20 cellular contexts compared by ENCODE assay signal in genomic region chr3:21356402-21356801, GRCh38.
A peak's percentile ranks its signal among the peaks of the same experiment; 100 is the strongest.
DNase-seq lines count a peak whose midpoint lies in the region; ATAC-seq, FAIRE-seq and TF ChIP-seq lines count a peak whose summit lies in the region.
"Had no signal": no experiment of that assay in that cellular context is flagged by ENCODE, and none has a peak within 500 bp of the region (broad histone marks: within the 10 kb centered on the region; RNA-seq: fewer than 3 reads in every experiment).

No MANE protein-coding gene starts in this region.

- TF ChIP-seq POLR2A in GM12878 (IDR thresholded peaks at IDR 0.05; ENCODE audit: low read depth, low read length): no peak

- H2BK12ac ChIP-seq in mesenchymal stem cell (ENCODE audit: low read length in 2 of 2): no peak overlapping the region

- no peak overlapping the region for H4K8ac ChIP-seq in mesenchymal stem cell (ENCODE audit: low read length)

- H3K4me3 ChIP-seq in GM12878: no peak overlapping the region
- no peak overlapping the region for H3K4me3 ChIP-seq in mesenchymal stem cell (ENCODE audit: insufficient read depth in 1 of 2, low read depth in 1 of 2, low read length in 2 of 2)
- H3K4me3 ChIP-seq: BLaER1 treated with 17β-estradiol and CSF1 and Interleukin-3, amounts not matched to agents 10 nM and 100 nM; gastroesophageal sphincter; lung had no signal

- no peak for TF ChIP-seq RAD21 in GM12878 (IDR thresholded peaks at IDR 0.05; ENCODE audit: insufficient read depth, low read depth, low read length)

- H3K4me1 ChIP-seq in GM12878 (ENCODE audit: control insufficient read depth, insufficient read depth, low read length): no peaks in the 10 kb centered on the region
- H3K4me1 ChIP-seq in mesenchymal stem cell (ENCODE audit: control insufficient read depth, insufficient read depth, low read depth, low read length): no peaks in the 10 kb centered on the region
- H3K4me1 ChIP-seq: gastroesophageal sphincter had no signal

- H3K4me2 ChIP-seq in GM12878 (ENCODE audit: control insufficient read depth, insufficient read depth) (no peak overlapping the region), mesenchymal stem cell (ENCODE audit: low read length, poor library complexity, severe bottlenecking) (no peak overlapping the region)
- H3K4me2 ChIP-seq: BLaER1 treated with 17β-estradiol and CSF1 and Interleukin-3, amounts not matched to agents 10 nM and 100 nM had no signal

- RAD21 ChIA-PET in GM12878 (lab: Charles Lee; ENCODE audit: unreplicated experiment): interaction anchor here (1.0 to 1.8 kb wide), 3 partner anchors 26 to 125 kb away, joined by 3 to 4 read pairs (median 4); no protein-coding TSS in a partner anchor

- no peak overlapping the region for H4K91ac ChIP-seq in mesenchymal stem cell (ENCODE audit: low read length)

- no peak for TF ChIP-seq EP300 in GM12878 (IDR thresholded peaks at IDR 0.05; ENCODE audit: borderline replicate concordance in 1 of 2, control insufficient read depth in 1 of 2, low read depth in 2 of 2, low read length in 2 of 2)

- no peak overlapping the region for H3K14ac ChIP-seq in mesenchymal stem cell (ENCODE audit: low read length in 2 of 2)

- POLR2A ChIA-PET in GM12878 (lab: Charles Lee): interaction anchor here (0.9 to 1.4 kb wide), 2 partner anchors 23 to 76 kb away, joined by 3 to 5 read pairs; no protein-coding TSS in a partner anchor

- no peaks in the 10 kb centered on the region for H3K36me3 ChIP-seq in GM12878 (ENCODE audit: control insufficient read depth in 2 of 2, insufficient read depth in 2 of 2, low read length in 1 of 2)
- no peaks in the 10 kb centered on the region for H3K36me3 ChIP-seq in mesenchymal stem cell (ENCODE audit: control insufficient read depth in 1 of 2, insufficient read depth in 2 of 2, low read depth in 1 of 2, low read length in 2 of 2)
- H3K36me3 ChIP-seq: BLaER1 treated with 17β-estradiol and CSF1 and Interleukin-3, amounts not matched to agents 10 nM and 100 nM; gastroesophageal sphincter had no signal

- CTCF ChIA-PET in GM12878 (lab: Yijun Ruan, JAX): interaction anchor here (0.6 kb wide), 1 partner anchor 8 kb away, joined by 3 read pairs; no protein-coding TSS in a partner anchor

- ATAC-seq in GM12878 (peak; percentile 74), HG03342 (IDR thresholded peaks at IDR 0.05; ENCODE audit: unreplicated experiment) (no peak)
- ATAC-seq: gastroesophageal sphincter had no signal

- H3K79me2 ChIP-seq in GM12878 (ENCODE audit: control insufficient read depth, insufficient read depth, low read length): no peaks in the 10 kb centered on the region

- DNase-seq in EL (peak; percentile 60), MV-4-11 (lab: John Stamatoyannopoulos, UW) (peak; percentile 70), GM12878 (ENCODE audit: low read depth, low spot score) (no peak), mesenchymal stem cell (no peak), NCI-H146 treated with DMSO at 0.1 percent for 48 hours (lab: John Stamatoyannopoulos, UW; ENCODE audit: unreplicated experiment) (no peak), NK-92 (lab: John Stamatoyannopoulos, UW; ENCODE audit: unreplicated experiment) (no peak), GM10266 (ENCODE audit: extremely low spot score) (no peak)
- DNase-seq: activated CD8-positive, alpha-beta memory T cell treated with anti-CD3 and anti-CD28 coated beads, Interleukin-2, amount 50 U/mL, for 48 hours; activated gamma-delta T cell; Calu3; NCI-H1092 treated with DMSO at 0.1 percent for 48 hours; NCI-H524; retina; SHP77; stimulated activated CD4-positive, alpha-beta T cell treated with anti-CD3 and anti-CD28 coated beads, Interleukin-12 subunit alpha, Interleukin-12 subunit beta, amount 100 ng/mL, for 4 hours had no signal

- no peaks in the 10 kb centered on the region for H3K79me1 ChIP-seq in mesenchymal stem cell (replicated peaks; ENCODE audit: low read length, poor library complexity, severe bottlenecking)

- H2BK120ac ChIP-seq in mesenchymal stem cell (ENCODE audit: low read depth, low read length): no peak overlapping the region

- H4K20me1 ChIP-seq in GM12878 (ENCODE audit: control insufficient read depth, insufficient read depth): no peaks in the 10 kb centered on the region
- H4K20me1 ChIP-seq: BLaER1 treated with 17β-estradiol and CSF1 and Interleukin-3, amounts not matched to agents 10 nM and 100 nM had no signal

- BruUV-seq in GM12878 (replicated peaks; lab: Mats Ljungman, UMichigan): no TSS peak

- SMC1A ChIA-PET in GM12878 (lab: Charles Lee; ENCODE audit: uncharacterized antibody, unreplicated experiment): interaction anchor here (0.8 to 2.5 kb wide), 6 partner anchors 11 to 108 kb away, joined by 3 to 11 read pairs (median 4); no protein-coding TSS in a partner anchor

- no peak overlapping the region for H2BK5ac ChIP-seq in mesenchymal stem cell (ENCODE audit: low read depth, low read length, poor library complexity, severe bottlenecking)

- TF ChIP-seq CTCF in GM12878 (IDR thresholded peaks at IDR 0.05 in 2 of 3, conservative IDR thresholded peaks at IDR 0.05 in 1 of 3; ENCODE audit: control insufficient read depth in 2 of 3, extremely low read depth in 1 of 3, insufficient read depth in 1 of 3, low read depth in 3 of 3, low read length in 3 of 3): no peak
- TF ChIP-seq CTCF in GM10266 (IDR thresholded peaks at IDR 0.05; ENCODE audit: control insufficient read depth, insufficient read depth, low read depth, missing control alignments): no peak

- no peak overlapping the region for H3K18ac ChIP-seq in mesenchymal stem cell (ENCODE audit: low read depth in 1 of 2, low read length in 2 of 2)

- H3K23ac ChIP-seq in mesenchymal stem cell (ENCODE audit: low read length in 2 of 2): no peak overlapping the region

- intact Hi-C loops in GM12878 (cut with micrococcal nuclease; ENCODE audit: unreplicated experiment): no loop called here

- no peak overlapping the region for H2AK5ac ChIP-seq in mesenchymal stem cell (ENCODE audit: low read length, severe bottlenecking)

- no peak overlapping the region for H2AFZ ChIP-seq in GM12878 (ENCODE audit: control insufficient read depth, low read depth, low read length)
- no peak overlapping the region for H2AFZ ChIP-seq in mesenchymal stem cell (ENCODE audit: low read depth, low read length)

- in situ Hi-C loops in GM12878 (cut with MboI): no loop called here

- no peak for FAIRE-seq in GM12878 (lab: Jason Lieb, UNC)
- FAIRE-seq: GM19239 had no signal

- H3K9me3 ChIP-seq in GM12878 (replicated peaks; ENCODE audit: control insufficient read depth, insufficient read depth, low read length) (no peaks in the 10 kb centered on the region), mesenchymal stem cell (ENCODE audit: control insufficient read depth, low read length) (peaks cover 12% of the 10 kb centered on the region)

- 32% methylated on average over 4 of the region's 4 CpGs for WGBS in GM12878 (ENCODE audit: insufficient coverage, insufficient replicate concordance, low lambda C conversion rate, missing lambda C conversion rate)
- 49% methylated on average over 2 of the region's 4 CpGs for WGBS in mesenchymal stem cell

- H2BK15ac ChIP-seq in mesenchymal stem cell (ENCODE audit: low read depth, poor library complexity, severe bottlenecking): no peak overlapping the region

- no peak overlapping the region for H3K4ac ChIP-seq in mesenchymal stem cell (ENCODE audit: low read depth in 1 of 2, low read length in 2 of 2)

- H3K27me3 ChIP-seq in GM12878 (replicated peaks in 1 of 2; ENCODE audit: control insufficient read depth in 2 of 2, insufficient read depth in 2 of 2, low read length in 1 of 2) (no peaks in the 10 kb centered on the region), mesenchymal stem cell (ENCODE audit: control insufficient read depth in 1 of 2, insufficient read depth in 1 of 2, low read length in 2 of 2) (no peaks in the 10 kb centered on the region)
- H3K27me3 ChIP-seq: BLaER1 treated with 17β-estradiol and CSF1 and Interleukin-3, amounts not matched to agents 10 nM and 100 nM; gastroesophageal sphincter had no signal

- H3K27ac ChIP-seq in GM12878 (ENCODE audit: control insufficient read depth, insufficient read depth): no peak overlapping the region
- H3K27ac ChIP-seq in mesenchymal stem cell (ENCODE audit: low read length, poor library complexity, severe bottlenecking): no peak overlapping the region
- H3K27ac ChIP-seq: BLaER1 treated with 17β-estradiol and CSF1 and Interleukin-3, amounts not matched to agents 10 nM and 100 nM; gastroesophageal sphincter had no signal

- H3K9ac ChIP-seq in GM12878 (ENCODE audit: control insufficient read depth, insufficient read depth, low read length): no peak overlapping the region
- peak overlapping the region; percentile 16 for H3K9ac ChIP-seq in mesenchymal stem cell (ENCODE audit: low read length)
- H3K9ac ChIP-seq: BLaER1 treated with 17β-estradiol and CSF1 and Interleukin-3, amounts not matched to agents 10 nM and 100 nM had no signal

TF ChIP-seq in GM12878, 131 proteins besides CTCF, POLR2A, EP300 and RAD21:
- 0 out of 2 replicates have a peak, but pooled peaks have one; percentile 34 for TF ChIP-seq ATF7 (IDR thresholded peaks at IDR 0.05; ENCODE audit: low read depth)
- 0 out of 2 replicates have a peak, but pooled peaks have one; percentile 47 for TF ChIP-seq ZNF384 (IDR thresholded peaks at IDR 0.05; ENCODE audit: borderline replicate concordance, low read depth, low read length)
- TF ChIP-seq ZNF217 (IDR thresholded peaks at IDR 0.05): no peak

Comparison
In these comparisons a context has a peak if more than half of its experiments do, and no peak if none do; other contexts are left out.
1. DNase-seq: peak in EL (single experiment) and MV-4-11 (single experiment); none in GM12878 (single experiment), mesenchymal stem cell (single experiment), NCI-H146 treated with DMSO at 0.1 percent for 48 hours (single experiment), NK-92 (single experiment) and GM10266 (single experiment).